In the genomic region with DNA sequence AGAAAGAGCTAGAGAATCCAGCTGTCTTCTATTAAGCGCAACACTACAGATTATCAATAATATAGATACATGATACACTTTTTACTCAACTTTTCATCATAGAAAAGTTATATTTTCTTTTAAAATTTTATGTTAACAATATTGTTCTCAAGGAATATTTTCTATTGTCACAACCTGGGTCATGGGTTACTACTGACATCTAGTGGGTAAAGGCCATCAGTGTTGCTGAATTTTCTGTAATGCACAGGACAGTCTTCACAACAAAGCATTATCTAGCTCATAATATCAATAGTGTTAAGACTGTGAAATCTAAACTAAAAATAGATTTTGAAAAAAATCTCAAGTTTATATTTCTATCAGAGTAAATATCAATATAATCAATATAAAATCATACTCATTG, we compare ENCODE assay signal across 11 cellular contexts.
DNase-seq lines count a peak whose midpoint lies in the region; ATAC-seq, FAIRE-seq and TF ChIP-seq lines count a peak whose summit lies in the region.
"Had no signal": no experiment of that assay in that cellular context is flagged by ENCODE, and none has a peak within 500 bp of the region (broad histone marks: within the 10 kb centered on the region; RNA-seq: fewer than 3 reads in every experiment).

No MANE protein-coding gene starts in this region.

- no peak overlapping the region for H3K4me3 Mint-ChIP-seq in activated T-cell treated with anti-CD3 and anti-CD28 coated beads, Interleukin-2, amount 50 U/mL, for 4 hours

- H2AFZ ChIP-seq in HepG2 (ENCODE audit: low read length) = no peak overlapping the region

- H3K4me1 ChIP-seq in HepG2 (ENCODE audit: insufficient read depth, low read length) = no peaks in the 10 kb centered on the region

- no peaks in the 10 kb centered on the region for H3K9me3 ChIP-seq in WERI-Rb-1 (ENCODE audit: severe bottlenecking)
- H3K9me3 ChIP-seq in HepG2 (ENCODE audit: low read length) = no peaks in the 10 kb centered on the region

- no peaks in the 10 kb centered on the region for H3K4me1 Mint-ChIP-seq in activated T-cell treated with anti-CD3 and anti-CD28 coated beads, Interleukin-2, amount 50 U/mL, for 4 hours (ENCODE audit: low read depth)

- TF ChIP-seq RAD21 in HepG2 (CRISPR knock-in tag; IDR thresholded peaks at IDR 0.05) = no peak

- DNase-seq in D721Med (ENCODE audit: insufficient read length, low spot score) = no peak
- DNase-seq in HT-29 (ENCODE audit: low spot score) = peak; percentile 54
- DNase-seq in WERI-Rb-1 = no peak
- peak; percentile 1 for DNase-seq in HepG2 (ENCODE audit: low spot score)
- DNase-seq in activated T-cell treated with anti-CD3 and anti-CD28 coated beads, Interleukin-2, amount 50 U/mL, for 4 hours = no peak
- no peak for DNase-seq in NCI-H1092 treated with DMSO at 0.1 percent for 48 hours (lab: John Stamatoyannopoulos, UW)
- DNase-seq: activated CD4-positive, CD25-positive, alpha-beta regulatory T cell treated with anti-CD3 and anti-CD28 coated beads, Interleukin-2, amount 50 U/mL, for 72 hours; left cardiac atrium; stimulated activated CD4-positive, alpha-beta T cell treated with anti-CD3 and anti-CD28 coated beads, Interleukin-15, amount 100 ng/mL, for 24 hours had no signal

- no peak overlapping the region for H3K9ac ChIP-seq in HepG2 (ENCODE audit: insufficient read depth, low read depth, low read length)

- CTCF ChIA-PET in HepG2 (lab: Yijun Ruan, JAX; ENCODE audit: low intra/inter-chr PET ratio, low total read pairs) = interaction anchor here (1.2 kb wide), 1 partner anchor 250 kb away, joined by 3 read pairs; no protein-coding TSS in a partner anchor

- 0% methylated on average over 1 of the region's 1 CpG for WGBS in HepG2 (ENCODE audit: low lambda C conversion rate)

- no peak for ATAC-seq in HepG2
- no peak for ATAC-seq in HG02884 (IDR thresholded peaks at IDR 0.05; ENCODE audit: unreplicated experiment)
- no peak for ATAC-seq in HG03135 (IDR thresholded peaks at IDR 0.05; ENCODE audit: unreplicated experiment)
- ATAC-seq in activated T-cell treated with anti-CD3 and anti-CD28 coated beads, Interleukin-2, amount 50 U/mL, for 4 hours = no peak
- ATAC-seq: left cardiac atrium had no signal

- no peak for TF ChIP-seq EP300 in HepG2 (IDR thresholded peaks at IDR 0.05; ENCODE audit: low read depth in 2 of 2, low read length in 2 of 2)
- TF ChIP-seq EP300 in HepG2 (CRISPR knock-in tag; IDR thresholded peaks at IDR 0.05; ENCODE audit: borderline replicate concordance) = no peak

- no peak for TF ChIP-seq POLR2A in HepG2 (IDR thresholded peaks at IDR 0.05; ENCODE audit: insufficient read depth in 1 of 2, low read depth in 2 of 2, low read length in 2 of 2)

- H4K20me1 ChIP-seq in HepG2 (ENCODE audit: insufficient read depth, low read length) = no peaks in the 10 kb centered on the region

- POLR2A ChIA-PET in HepG2 (lab: Yijun Ruan, JAX) = no interaction called here

- H3K27me3 Mint-ChIP-seq in activated T-cell treated with anti-CD3 and anti-CD28 coated beads, Interleukin-2, amount 50 U/mL, for 4 hours (ENCODE audit: low read depth) = peaks cover 4% of the 10 kb centered on the region

- H3K27me3 ChIP-seq in WERI-Rb-1 (ENCODE audit: insufficient read depth, low read depth, severe bottlenecking) (peaks cover 31% of the 10 kb centered on the region), HepG2 (ENCODE audit: control insufficient read depth in 1 of 2, insufficient read depth in 2 of 2, low read length in 2 of 2) (no peaks in the 10 kb centered on the region; a peak in 1 of 5 replicates)

- H3K4me3 ChIP-seq in WERI-Rb-1 (ENCODE audit: low read depth, low read length) (no peak overlapping the region), HepG2 (replicated peaks in 1 of 3; ENCODE audit: insufficient read depth in 1 of 3, low read depth in 2 of 3, low read length in 3 of 3) (no peak overlapping the region)

- intact Hi-C loops in HepG2 (cut with micrococcal nuclease; ENCODE audit: unreplicated experiment) = no loop called here

- H3K9me3 Mint-ChIP-seq in activated T-cell treated with anti-CD3 and anti-CD28 coated beads, Interleukin-2, amount 50 U/mL, for 4 hours = no peaks in the 10 kb centered on the region

- H3K36me3 ChIP-seq in WERI-Rb-1 (no peaks in the 10 kb centered on the region), HepG2 (replicated peaks in 1 of 2; ENCODE audit: control insufficient read depth in 1 of 2, insufficient read depth in 2 of 2, low read length in 2 of 2) (no peaks in the 10 kb centered on the region)

- TF ChIP-seq CTCF in D721Med (IDR thresholded peaks at IDR 0.05; ENCODE audit: insufficient read depth, missing control alignments) = peak; percentile 48
- TF ChIP-seq CTCF in WERI-Rb-1 (IDR thresholded peaks at IDR 0.05; ENCODE audit: low read depth, low read length) = peak; percentile 18; the same call in 1 of the 2 replicates
- peak; percentile 56 for TF ChIP-seq CTCF in HepG2 (CRISPR knock-in tag; IDR thresholded peaks at IDR 0.05)

- no peaks in the 10 kb centered on the region for H3K36me3 Mint-ChIP-seq in activated T-cell treated with anti-CD3 and anti-CD28 coated beads, Interleukin-2, amount 50 U/mL, for 4 hours (ENCODE audit: insufficient read depth)

- in situ Hi-C loops in HepG2 (cut with HindIII; ENCODE audit: extremely low pct_ligation_motif_present, low pct_unique_long_range_greater_than_20kb) = no loop called here

- BruUV-seq in HepG2 (replicated peaks; lab: Mats Ljungman, UMichigan) = no TSS peak

- no peak overlapping the region for H3K4me2 ChIP-seq in HepG2 (ENCODE audit: low read depth, low read length)

- FAIRE-seq in D721Med (lab: Jason Lieb, UNC) (no peak), HepG2 (lab: Jason Lieb, UNC) (no peak)

- no peaks in the 10 kb centered on the region for H3K79me2 ChIP-seq in HepG2 (ENCODE audit: insufficient read depth, low read length)

- H3K27ac ChIP-seq in WERI-Rb-1 (no peak overlapping the region), HepG2 (ENCODE audit: extremely low read length, insufficient read depth, low read length) (no peak overlapping the region)

TF ChIP-seq in HepG2, 621 proteins besides CTCF, POLR2A, EP300 and RAD21:
- peak; percentile 61 for TF ChIP-seq STAG1 (CRISPR knock-in tag; IDR thresholded peaks at IDR 0.05)
- TF ChIP-seq EED (CRISPR knock-in tag; IDR thresholded peaks at IDR 0.05) = no peak

Comparison
In these comparisons a context has a peak if more than half of its experiments do, and no peak if none do; other contexts are left out.
1. DNase-seq: peak in HT-29 (single experiment) and HepG2 (single experiment); none in D721Med (single experiment), WERI-Rb-1 (single experiment), activated T-cell treated with anti-CD3 and anti-CD28 coated beads, Interleukin-2, amount 50 U/mL, for 4 hours (single experiment) and NCI-H1092 treated with DMSO at 0.1 percent for 48 hours (single experiment).
2. Peak in every context shown above with its lines, with median percentiles within 50 percentile points of each other: CTCF ChIP-seq.